In the genomic region with DNA sequence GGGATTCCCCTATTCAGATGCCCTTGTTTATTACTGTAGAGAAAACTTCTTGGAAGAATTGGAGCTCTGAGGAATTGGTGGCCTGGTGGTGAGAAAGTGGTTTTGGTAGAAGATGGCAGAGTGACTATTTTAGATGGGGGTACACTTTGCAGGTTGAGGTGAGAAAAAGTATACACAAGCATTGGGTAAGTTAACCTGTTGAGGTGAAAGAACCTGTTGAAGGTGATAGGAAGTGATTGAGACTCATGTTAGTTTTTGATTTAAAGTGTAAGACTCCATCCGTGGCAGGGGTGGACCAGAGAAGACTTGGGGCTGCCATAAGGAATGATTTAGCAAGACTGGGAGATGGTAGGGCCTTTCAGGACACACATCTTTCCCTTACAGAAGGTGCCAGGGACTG, we compare ENCODE assay signal across 14 cellular contexts. TPM values are rescaled to one million over a fixed set of nuclear protein-coding genes. Genes with fewer than 3 reads are reported as not detected.
DNase-seq lines count a peak whose midpoint lies in the region; ATAC-seq and TF ChIP-seq lines count a peak whose summit lies in the region.
"Had no signal": no experiment of that assay in that cellular context is flagged by ENCODE, and none has a peak within 500 bp of the region (broad histone marks: within the 10 kb centered on the region; RNA-seq: fewer than 3 reads in every experiment).

No MANE protein-coding gene starts in this region.

- H3K27ac Mint-ChIP-seq in CD4-positive, alpha-beta T cell = peak overlapping the region; percentile 11
- peak overlapping the region; percentile 18 for H3K27ac Mint-ChIP-seq in chondrocyte (ENCODE audit: unreplicated experiment)

- H3K4me3 ChIP-seq in HUES64 (ENCODE audit: low read length) (peak overlapping the region; percentile 8; the same call in 1 of the 2 replicates), transverse colon (no peak overlapping the region)
- H3K4me3 ChIP-seq: SJCRH30, stomach had no signal

- H3K4me1 Mint-ChIP-seq in CD4-positive, alpha-beta T cell (ENCODE audit: low read depth) = peaks cover 65% of the 10 kb centered on the region
- H3K4me1 Mint-ChIP-seq in chondrocyte (ENCODE audit: low read depth) = peaks cover 46% of the 10 kb centered on the region

- DNase-seq in CD4-positive, alpha-beta T cell = no peak
- DNase-seq in chondrocyte (ENCODE audit: low spot score) (no peak), transverse colon (no peak)
- DNase-seq: activated CD4-positive, CD25-positive, alpha-beta regulatory T cell treated with anti-CD3 and anti-CD28 coated beads, Interleukin-2, amount 50 U/mL, for 72 hours; C1 segment of cervical spinal cord; NCI-H1694 treated with DMSO at 0.1 percent for 48 hours; NCI-H69; SJCRH30; stomach had no signal

- no peaks in the 10 kb centered on the region for H3K9me3 Mint-ChIP-seq in CD4-positive, alpha-beta T cell
- no peaks in the 10 kb centered on the region for H3K9me3 Mint-ChIP-seq in chondrocyte (ENCODE audit: low read depth)

- TF ChIP-seq EP300 in transverse colon (IDR thresholded peaks at IDR 0.05; ENCODE audit: low read depth) = no peak

- H3K4me1 ChIP-seq in HUES64 (ENCODE audit: insufficient read depth, low read length) = peaks cover 23% of the 10 kb centered on the region
- H3K4me1 ChIP-seq in transverse colon = peaks cover 16 to 37% (median 27%) of the 10 kb centered on the region in 4 donors

- H3K36me3 Mint-ChIP-seq in CD4-positive, alpha-beta T cell (ENCODE audit: low read depth) = peaks cover 57% of the 10 kb centered on the region
- no peaks in the 10 kb centered on the region for H3K36me3 Mint-ChIP-seq in chondrocyte (ENCODE audit: low read depth)

- H3K9ac ChIP-seq in HUES64 (ENCODE audit: low read depth, low read length) = no peak overlapping the region
- H3K9ac ChIP-seq: KMS-11 had no signal

- CTCF ChIA-PET in CD4-positive, alpha-beta T cell (lab: Charles Lee) = interaction anchor here (5.8 kb wide), 1 partner anchor 60 kb away, joined by 31 read pairs; no protein-coding TSS in a partner anchor

- H3K36me3 ChIP-seq in HUES64 (ENCODE audit: insufficient read depth, low read length) = peaks cover 48% of the 10 kb centered on the region
- H3K36me3 ChIP-seq in transverse colon = peaks cover 0 to 17% (median 6%) of the 10 kb centered on the region in 4 donors

- in situ Hi-C loops in transverse colon (cut with MboI; ENCODE audit: low pct_ligation_motif_present in 1 of 4, low pct_unique_long_range_greater_than_20kb in 1 of 4, low sequenced_read_pairs in 3 of 4) = loop anchor here in 1 of 4 donors (25.0 kb wide), 1 partner anchor 500 kb away; a partner anchor contains a TSS

- TF ChIP-seq POLR2A in transverse colon (IDR thresholded peaks at IDR 0.05) = no peak

- H3K27me3 Mint-ChIP-seq in CD4-positive, alpha-beta T cell = no peaks in the 10 kb centered on the region
- no peaks in the 10 kb centered on the region for H3K27me3 Mint-ChIP-seq in chondrocyte (ENCODE audit: low read depth)

- intact Hi-C loops in CD4-positive, alpha-beta T cell (cut with DNase I, micrococcal nuclease) = loop anchor here (5.0 to 10.0 kb wide), 3 partner anchors 148 to 1218 kb away; a partner anchor contains a TSS
- intact Hi-C loops in transverse colon (cut with DNase I; ENCODE audit: low total_unique reads) = no loop called here

- no peaks in the 10 kb centered on the region for H3K27me3 ChIP-seq in CD4-positive, alpha-beta T cell (ENCODE audit: control insufficient read depth, insufficient read depth, low read length)
- H3K27me3 ChIP-seq in HUES64 (ENCODE audit: insufficient read depth, low read length) (no peaks in the 10 kb centered on the region), transverse colon (no peaks in the 10 kb centered on the region)
- H3K27me3 ChIP-seq: SJCRH30, stomach had no signal

- 82% methylated on average over 1 of the region's 1 CpG for WGBS in HUES64
- 44 to 89% methylated on average over 1 of the region's 1 CpG for WGBS in transverse colon (ENCODE audit: low coverage in 1 of 2), 2 donors

- H3K27ac ChIP-seq in CD4-positive, alpha-beta T cell (ENCODE audit: low read depth, low read length) = no peak overlapping the region
- H3K27ac ChIP-seq in HUES64 (ENCODE audit: low read depth, low read length) = no peak overlapping the region; the same call in 1 of the 2 replicates
- no peak overlapping the region for H3K27ac ChIP-seq in transverse colon
- H3K27ac ChIP-seq: KMS-11, SJCRH30, stomach had no signal

- H3K9me3 ChIP-seq in CD4-positive, alpha-beta T cell (ENCODE audit: control insufficient read depth, low read length) = no peaks in the 10 kb centered on the region
- H3K9me3 ChIP-seq in HUES64 (ENCODE audit: insufficient read depth, low read depth, low read length) = no peaks in the 10 kb centered on the region
- no peaks in the 10 kb centered on the region for H3K9me3 ChIP-seq in transverse colon
- H3K9me3 ChIP-seq: SJCRH30, stomach had no signal

- TF ChIP-seq CTCF in CD4-positive, alpha-beta T cell (IDR thresholded peaks at IDR 0.05) = no peak
- TF ChIP-seq CTCF in chondrocyte (IDR thresholded peaks at IDR 0.05) (no peak), transverse colon (IDR thresholded peaks at IDR 0.05) (no peak)

- POLR2A ChIA-PET in CD4-positive, alpha-beta T cell (lab: Charles Lee) = interaction anchor here (1.3 to 1.4 kb wide), 2 partner anchors 12 to 54 kb away, joined by 3 to 5 read pairs; no protein-coding TSS in a partner anchor

- H3K4me3 Mint-ChIP-seq in CD4-positive, alpha-beta T cell = no peak overlapping the region
- no peak overlapping the region for H3K4me3 Mint-ChIP-seq in chondrocyte (ENCODE audit: unreplicated experiment)

- no peak for ATAC-seq in CD4-positive, alpha-beta T cell (ENCODE audit: poor library complexity)
- no peak for ATAC-seq in SK-N-SH treated with all-trans-retinoic acid at 6 μM for 48 hours
- ATAC-seq in HG03139 (IDR thresholded peaks at IDR 0.05; ENCODE audit: unreplicated experiment) = no peak

TF ChIP-seq in SK-N-SH treated with all-trans-retinoic acid at 6 μM for 48 hours, 23 proteins besides CTCF, POLR2A, EP300 and RAD21:
- TF ChIP-seq ZNF565 (CRISPR knock-in tag; conservative IDR thresholded peaks at IDR 0.05; ENCODE audit: low read depth) (no peak), CSDC2 (CRISPR knock-in tag; IDR thresholded peaks at IDR 0.05) (no peak), RARB (CRISPR knock-in tag; IDR thresholded peaks at IDR 0.05) (no peak), ZC3H10 (CRISPR knock-in tag; IDR thresholded peaks at IDR 0.05) (no peak), ZNF8 (CRISPR knock-in tag; IDR thresholded peaks at IDR 0.05) (no peak)
- TF ChIP-seq, protein P1, sequence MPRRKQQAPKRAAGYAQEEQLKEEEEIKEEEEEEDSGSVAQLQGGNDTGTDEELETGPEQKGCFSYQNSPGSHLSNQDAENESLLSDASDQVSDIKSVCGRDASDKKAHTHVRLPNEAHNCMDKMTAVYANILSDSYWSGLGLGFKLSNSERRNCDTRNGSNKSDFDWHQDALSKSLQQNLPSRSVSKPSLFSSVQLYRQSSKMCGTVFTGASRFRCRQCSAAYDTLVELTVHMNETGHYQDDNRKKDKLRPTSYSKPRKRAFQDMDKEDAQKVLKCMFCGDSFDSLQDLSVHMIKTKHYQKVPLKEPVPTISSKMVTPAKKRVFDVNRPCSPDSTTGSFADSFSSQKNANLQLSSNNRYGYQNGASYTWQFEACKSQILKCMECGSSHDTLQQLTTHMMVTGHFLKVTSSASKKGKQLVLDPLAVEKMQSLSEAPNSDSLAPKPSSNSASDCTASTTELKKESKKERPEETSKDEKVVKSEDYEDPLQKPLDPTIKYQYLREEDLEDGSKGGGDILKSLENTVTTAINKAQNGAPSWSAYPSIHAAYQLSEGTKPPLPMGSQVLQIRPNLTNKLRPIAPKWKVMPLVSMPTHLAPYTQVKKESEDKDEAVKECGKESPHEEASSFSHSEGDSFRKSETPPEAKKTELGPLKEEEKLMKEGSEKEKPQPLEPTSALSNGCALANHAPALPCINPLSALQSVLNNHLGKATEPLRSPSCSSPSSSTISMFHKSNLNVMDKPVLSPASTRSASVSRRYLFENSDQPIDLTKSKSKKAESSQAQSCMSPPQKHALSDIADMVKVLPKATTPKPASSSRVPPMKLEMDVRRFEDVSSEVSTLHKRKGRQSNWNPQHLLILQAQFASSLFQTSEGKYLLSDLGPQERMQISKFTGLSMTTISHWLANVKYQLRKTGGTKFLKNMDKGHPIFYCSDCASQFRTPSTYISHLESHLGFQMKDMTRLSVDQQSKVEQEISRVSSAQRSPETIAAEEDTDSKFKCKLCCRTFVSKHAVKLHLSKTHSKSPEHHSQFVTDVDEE (CRISPR knock-in tag; IDR thresholded peaks at IDR 0.05) = no peak

RNA-seq across cellular contexts. Expression of a gene that starts 3.1 kb away (rescaled TPM):
- 10 to 100 TPM; 86.9 to 96.9 TPM for total RNA-seq in CD4-positive, alpha-beta T cell
- 267 TPM for polyA plus RNA-seq in HUES64 (2013, experiment 1 of 2)
- polyA plus RNA-seq in HUES64 (2013, experiment 2 of 2) = 253 TPM
- total RNA-seq in chondrocyte (182 to 214 TPM (median 192 TPM) in 3 replicates), transverse colon (100 to 1,000 TPM in 3 of 4 donors, 10 to 100 TPM in 1; 87.9 to 171 (median 116) TPM)

RNA-seq across cellular contexts. Expression of a gene that starts 4.1 kb away (rescaled TPM):
- total RNA-seq in CD4-positive, alpha-beta T cell = 1 to 10 TPM; 2.9 to 3.0 TPM
- polyA plus RNA-seq in HUES64 (2013, experiment 1 of 2) = 8.6 TPM
- 8.6 TPM for polyA plus RNA-seq in HUES64 (2013, experiment 2 of 2)
- 21.7 to 32.4 TPM (median 23.0 TPM) in 3 replicates for total RNA-seq in chondrocyte
- total RNA-seq in transverse colon = 10 to 100 TPM; 44.3 to 77.1 (median 61.8) TPM

RNA-seq across cellular contexts. Expression of a gene that starts 23.1 kb away (rescaled TPM):
- total RNA-seq in CD4-positive, alpha-beta T cell = 10 to 100 TPM; 39.1 to 46.7 TPM
- 38.5 TPM for polyA plus RNA-seq in HUES64 (2013, experiment 1 of 2)
- 32.6 TPM for polyA plus RNA-seq in HUES64 (2013, experiment 2 of 2)
- total RNA-seq in chondrocyte (10.0 to 12.6 TPM (median 11.7 TPM) in 3 replicates), transverse colon (10 to 100 TPM in 3 of 4 donors, 1 to 10 TPM in 1; 6.4 to 16.1 (median 13.4) TPM)

RNA-seq across cellular contexts. Expression of a gene that starts 34.8 kb away (rescaled TPM):
- not detected for total RNA-seq in CD4-positive, alpha-beta T cell
- polyA plus RNA-seq in HUES64 (2013, experiment 1 of 2) = 0.05 TPM
- polyA plus RNA-seq in HUES64 (2013, experiment 2 of 2) = 0.19 TPM
- not detected in 3 replicates for total RNA-seq in chondrocyte
- not detected for total RNA-seq in transverse colon
- total RNA-seq: SJCRH30, stomach had no signal
- polyA plus RNA-seq: adipose tissue had no signal

RNA-seq across cellular contexts. Expression of a gene that starts 47.1 kb away (rescaled TPM):
- 10 to 100 TPM; 14.0 to 16.0 TPM for total RNA-seq in CD4-positive, alpha-beta T cell
- polyA plus RNA-seq in HUES64 (2013, experiment 1 of 2) = 3.4 TPM
- polyA plus RNA-seq in HUES64 (2013, experiment 2 of 2) = 3.9 TPM
- 1.6 to 4.0 TPM (median 3.6 TPM) in 3 replicates for total RNA-seq in chondrocyte
- 1 to 10 TPM; 1.4 to 10.0 (median 5.7) TPM for total RNA-seq in transverse colon
